In the genomic region with DNA sequence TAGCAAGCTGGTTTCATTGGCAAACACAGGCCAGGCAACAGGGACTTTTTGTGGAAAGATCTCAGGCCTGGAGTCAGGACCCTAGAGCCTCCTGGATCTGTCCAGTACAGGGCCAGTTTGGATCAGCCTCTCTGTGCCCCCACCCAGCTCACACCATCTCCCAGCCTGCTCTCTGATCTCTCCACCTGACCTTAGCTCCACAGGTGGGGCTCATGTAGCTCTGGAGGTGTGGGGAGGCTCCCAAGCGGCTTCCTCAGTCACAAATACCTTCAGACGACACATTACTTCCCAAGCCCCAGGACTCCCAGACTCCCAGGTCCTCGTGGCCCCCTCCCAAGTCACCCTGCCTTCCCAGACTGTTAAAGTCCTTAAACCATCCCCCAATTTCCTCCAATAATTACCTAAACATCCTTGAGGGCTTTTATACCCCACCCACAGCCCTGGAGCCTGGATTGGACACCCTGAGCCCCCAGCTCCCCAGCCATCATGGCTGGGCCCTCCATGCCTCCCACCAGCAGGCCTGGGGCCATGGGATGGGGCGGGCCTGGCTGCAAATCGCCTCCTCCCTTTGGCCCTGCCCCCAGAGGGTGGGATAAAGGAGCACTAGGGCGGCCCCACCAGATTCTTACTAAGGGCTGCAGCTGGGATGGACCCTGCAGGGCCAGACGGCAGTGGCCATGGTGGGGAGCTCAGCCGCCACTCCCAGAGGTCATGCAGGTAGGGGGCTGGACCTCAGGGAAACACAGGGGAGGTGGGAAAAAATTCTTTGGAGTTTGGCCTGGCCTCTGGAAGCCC, we compare ENCODE assay signal across 26 cellular contexts. TPM values are rescaled to one million over a fixed set of nuclear protein-coding genes. Genes with fewer than 3 reads are reported as not detected.
DNase-seq lines count a peak whose midpoint lies in the region; ATAC-seq, FAIRE-seq and TF ChIP-seq lines count a peak whose summit lies in the region.
"Had no signal": no experiment of that assay in that cellular context is flagged by ENCODE, and none has a peak within 500 bp of the region (broad histone marks: within the 10 kb centered on the region; RNA-seq: fewer than 3 reads in every experiment).

No MANE protein-coding gene starts in this region.

- intact Hi-C loops in HepG2 (cut with micrococcal nuclease; ENCODE audit: unreplicated experiment) = no loop called here
- intact Hi-C loops in right lobe of liver (cut with DNase I) = no loop called here
- intact Hi-C loops in K562 (cut with micrococcal nuclease) = no loop called here
- intact Hi-C loops in upper lobe of right lung (cut with DNase I) = no loop called here
- intact Hi-C loops in lower lobe of right lung (cut with DNase I) = no loop called here

- CTCF ChIA-PET in HepG2 (lab: Yijun Ruan, JAX; ENCODE audit: low intra/inter-chr PET ratio, low total read pairs) (no interaction called here), K562 (lab: Yijun Ruan, JAX; ENCODE audit: low intra/inter-chr PET ratio) (no interaction called here)

- H4K20me1 ChIP-seq in HepG2 (ENCODE audit: insufficient read depth, low read length) = no peaks in the 10 kb centered on the region
- no peaks in the 10 kb centered on the region for H4K20me1 ChIP-seq in K562 (replicated peaks; ENCODE audit: control insufficient read depth, insufficient read depth, low read length)

- H3K9me1 ChIP-seq in K562 (ENCODE audit: control insufficient read depth, insufficient read depth, low read length) = no peaks in the 10 kb centered on the region

- no peak for TF ChIP-seq CTCF in HepG2 (CRISPR knock-in tag; IDR thresholded peaks at IDR 0.05)
- TF ChIP-seq CTCF in right lobe of liver (IDR thresholded peaks at IDR 0.05) = no peak
- no peak for TF ChIP-seq CTCF in K562 (IDR thresholded peaks at IDR 0.05 in 2 of 3, conservative IDR thresholded peaks at IDR 0.05 in 1 of 3; ENCODE audit: insufficient read depth in 2 of 3, low read depth in 1 of 3, low read length in 3 of 3)
- no peak for TF ChIP-seq CTCF in upper lobe of right lung (IDR thresholded peaks at IDR 0.05)
- TF ChIP-seq CTCF in lower lobe of right lung (IDR thresholded peaks at IDR 0.05) = no peak

- POLR2A ChIA-PET in HepG2 (lab: Yijun Ruan, JAX) = interaction anchor here (0.7 to 1.6 kb wide), 3 partner anchors 9 to 94 kb away, joined by 3 to 4 read pairs (median 3); no protein-coding TSS in a partner anchor
- POLR2A ChIA-PET in K562 (lab: Yijun Ruan, JAX) = no interaction called here

- in situ Hi-C loops in HepG2 (cut with HindIII; ENCODE audit: extremely low pct_ligation_motif_present, low pct_unique_long_range_greater_than_20kb) (no loop called here), K562 (cut with MboI) (no loop called here)

- H3K9me3 ChIP-seq in HepG2 (ENCODE audit: low read length) = no peaks in the 10 kb centered on the region
- H3K9me3 ChIP-seq in right lobe of liver = no peaks in the 10 kb centered on the region
- H3K9me3 ChIP-seq in K562 (replicated peaks; ENCODE audit: control insufficient read depth, insufficient read depth, low read depth, low read length) = no peaks in the 10 kb centered on the region
- H3K9me3 ChIP-seq in mucosa of rectum (ENCODE audit: control insufficient read depth in 2 of 2, low read length in 2 of 2) = no peaks in the 10 kb centered on the region
- no peaks in the 10 kb centered on the region for H3K9me3 ChIP-seq in upper lobe of right lung
- H3K9me3 ChIP-seq in lower lobe of right lung = no peaks in the 10 kb centered on the region
- H3K9me3 ChIP-seq: BE2C had no signal

- TF ChIP-seq RAD21 in HepG2 (CRISPR knock-in tag; IDR thresholded peaks at IDR 0.05) (no peak), K562 (CRISPR knock-in tag; conservative IDR thresholded peaks at IDR 0.05 in 1 of 2, IDR thresholded peaks at IDR 0.05 in 1 of 2) (no peak)

- H3K27me3 ChIP-seq in HepG2 (ENCODE audit: control insufficient read depth in 1 of 2, insufficient read depth in 2 of 2, low read length in 2 of 2) = peaks cover 2 to 16% of the 10 kb centered on the region in 2 experiments; a peak in 2 of 5 replicates
- no peaks in the 10 kb centered on the region for H3K27me3 ChIP-seq in right lobe of liver
- peaks cover 0 to 3% of the 10 kb centered on the region in 2 experiments; a peak in 1 of 5 replicates for H3K27me3 ChIP-seq in K562 (ENCODE audit: control insufficient read depth in 2 of 2, insufficient read depth in 2 of 2, low read length in 2 of 2)
- no peaks in the 10 kb centered on the region for H3K27me3 ChIP-seq in mucosa of rectum (ENCODE audit: control insufficient read depth in 2 of 2, insufficient read depth in 2 of 2, low read length in 2 of 2)
- no peaks in the 10 kb centered on the region for H3K27me3 ChIP-seq in upper lobe of right lung
- H3K27me3 ChIP-seq in lower lobe of right lung (ENCODE audit: low read depth) = no peaks in the 10 kb centered on the region
- H3K27me3 ChIP-seq: BE2C had no signal

- no peak overlapping the region for H2AFZ ChIP-seq in HepG2 (ENCODE audit: low read length)
- H2AFZ ChIP-seq in K562 (ENCODE audit: low read depth, low read length) = no peak overlapping the region

- H3K4me2 ChIP-seq in HepG2 (ENCODE audit: low read depth, low read length) = no peak overlapping the region
- no peak overlapping the region for H3K4me2 ChIP-seq in K562 (ENCODE audit: insufficient read depth, low read length)

- TF ChIP-seq POLR2A in HepG2 (IDR thresholded peaks at IDR 0.05; ENCODE audit: insufficient read depth in 1 of 2, low read depth in 2 of 2, low read length in 2 of 2) (no peak), right lobe of liver (IDR thresholded peaks at IDR 0.05) (no peak), K562 (conservative IDR thresholded peaks at IDR 0.05) (no peak)

- peaks cover 59% of the 10 kb centered on the region for H3K4me1 ChIP-seq in HepG2 (ENCODE audit: insufficient read depth, low read length)
- peaks cover 0 to 5% (median 2%) of the 10 kb centered on the region in 4 donors for H3K4me1 ChIP-seq in right lobe of liver
- peaks cover 5 to 13% of the 10 kb centered on the region in 2 experiments; a peak in 4 of 5 replicates for H3K4me1 ChIP-seq in K562 (replicated peaks in 1 of 2; ENCODE audit: control insufficient read depth in 2 of 2, insufficient read depth in 2 of 2, low read length in 2 of 2)
- H3K4me1 ChIP-seq in mucosa of rectum (ENCODE audit: control insufficient read depth in 2 of 2, insufficient read depth in 2 of 2, low read length in 2 of 2) = peaks cover 18 to 27% of the 10 kb centered on the region in 2 donors
- H3K4me1 ChIP-seq in upper lobe of right lung = no peaks in the 10 kb centered on the region
- H3K4me1 ChIP-seq in lower lobe of right lung = no peaks in the 10 kb centered on the region
- H3K4me1 ChIP-seq: BE2C had no signal

- H3K27ac ChIP-seq in HepG2 (ENCODE audit: extremely low read length, insufficient read depth, low read length) = no peak overlapping the region
- H3K27ac ChIP-seq in right lobe of liver = no peak overlapping the region
- no peak overlapping the region for H3K27ac ChIP-seq in K562 (ENCODE audit: extremely low read depth, low read depth, low read length)
- peak overlapping the region; percentile 58 to 61 for H3K27ac ChIP-seq in mucosa of rectum (ENCODE audit: low read depth in 2 of 2, low read length in 2 of 2)
- no peak overlapping the region for H3K27ac ChIP-seq in upper lobe of right lung
- H3K27ac ChIP-seq in lower lobe of right lung = no peak overlapping the region
- H3K27ac ChIP-seq: SK-N-MC had no signal

- DNase-seq in HepG2 (ENCODE audit: low spot score) (no peak), right lobe of liver (no peak), K562 (ENCODE audit: extremely low read depth in 1 of 4, low spot score in 3 of 4) (no peak), upper lobe of right lung (no peak), HTR-8/SVneo (ENCODE audit: insufficient read length, low spot score) (no peak), lower lobe of right lung (no peak), T-helper 9 cell (no peak)
- DNase-seq: 8988T, ACHN, BE2C, Calu3, DMS79 treated with DMSO at 0.1 percent for 48 hours, Karpas-422, NCI-H1092, NCI-H1417 treated with DMSO at 0.1 percent for 48 hours, NCI-H187, NCI-H2081 treated with DMSO at 0.1 percent for 48 hours, NCI-H2171, NCI-H226, NCI-H510A treated with DMSO at 0.1 percent for 48 hours, SIG-M5 had no signal

- H3K4me3 ChIP-seq in HepG2 (replicated peaks in 1 of 3; ENCODE audit: insufficient read depth in 1 of 3, low read depth in 2 of 3, low read length in 3 of 3) (no peak overlapping the region), right lobe of liver (no peak overlapping the region), K562 (no peak overlapping the region), mucosa of rectum (ENCODE audit: low read length in 2 of 2) (no peak overlapping the region), upper lobe of right lung (no peak overlapping the region), lower lobe of right lung (no peak overlapping the region)
- H3K4me3 ChIP-seq: SK-N-MC had no signal

- no peaks in the 10 kb centered on the region for H3K79me2 ChIP-seq in HepG2 (ENCODE audit: insufficient read depth, low read length)
- H3K79me2 ChIP-seq in K562 (ENCODE audit: control insufficient read depth, insufficient read depth, low read length) = no peaks in the 10 kb centered on the region

- 7% methylated on average over 7 of the region's 8 CpGs for WGBS in HepG2 (ENCODE audit: low lambda C conversion rate)
- 85% methylated on average over 8 of the region's 8 CpGs for WGBS in right lobe of liver (ENCODE audit: insufficient coverage, low coverage, low lambda C conversion rate, missing lambda C conversion rate)
- 33% methylated on average over 8 of the region's 8 CpGs for WGBS in K562 (ENCODE audit: insufficient coverage, low coverage, missing lambda C conversion rate)

- H3K9ac ChIP-seq in HepG2 (ENCODE audit: insufficient read depth, low read depth, low read length) = no peak overlapping the region
- H3K9ac ChIP-seq in K562 (ENCODE audit: insufficient read depth in 1 of 2, low read depth in 2 of 2, low read length in 2 of 2) = no peak overlapping the region
- peak overlapping the region in 1 of 2 donors; percentile 33 for H3K9ac ChIP-seq in mucosa of rectum (ENCODE audit: low read depth in 1 of 2, low read length in 2 of 2)

- BruUV-seq in HepG2 (replicated peaks; lab: Mats Ljungman, UMichigan) (no TSS peak), K562 (replicated peaks; lab: Mats Ljungman, UMichigan) (no TSS peak)

- ATAC-seq in HepG2 (peak; percentile 28), right lobe of liver (no peak), K562 (peak; percentile 38; the same call in 2 of the 3 replicates), upper lobe of right lung (peak; percentile 27), lower lobe of right lung (no peak)

- no peaks in the 10 kb centered on the region for H3K36me3 ChIP-seq in HepG2 (replicated peaks in 1 of 2; ENCODE audit: control insufficient read depth in 1 of 2, insufficient read depth in 2 of 2, low read length in 2 of 2)
- no peaks in the 10 kb centered on the region for H3K36me3 ChIP-seq in right lobe of liver
- no peaks in the 10 kb centered on the region for H3K36me3 ChIP-seq in K562 (ENCODE audit: control insufficient read depth, insufficient read depth, low read length)
- H3K36me3 ChIP-seq in mucosa of rectum (ENCODE audit: control insufficient read depth in 2 of 2, insufficient read depth in 2 of 2, low read length in 2 of 2) = no peaks in the 10 kb centered on the region
- no peaks in the 10 kb centered on the region for H3K36me3 ChIP-seq in upper lobe of right lung
- no peaks in the 10 kb centered on the region for H3K36me3 ChIP-seq in lower lobe of right lung
- H3K36me3 ChIP-seq: BE2C had no signal

- TF ChIP-seq EP300 in HepG2 (IDR thresholded peaks at IDR 0.05; ENCODE audit: low read depth in 2 of 2, low read length in 2 of 2) (no peak), HepG2 (CRISPR knock-in tag; IDR thresholded peaks at IDR 0.05; ENCODE audit: borderline replicate concordance) (no peak), K562 (IDR thresholded peaks at IDR 0.05; ENCODE audit: low read length) (no peak)

- no peak for FAIRE-seq in HepG2 (lab: Jason Lieb, UNC)
- FAIRE-seq in K562 (lab: Jason Lieb, UNC) = no peak
- FAIRE-seq in HTR-8/SVneo (lab: Jason Lieb, UNC) = no peak
- FAIRE-seq: GM12892, H1, RCC 7860 had no signal

RNA-seq across cellular contexts. Expression of a gene that starts 15.9 kb away (rescaled TPM):
- 9.7 and 11.2 TPM in 2 replicates for total RNA-seq in HepG2 (2016; rRNA removed; fragmentation: Illumina TruSeq; extraction: Trizol)
- total RNA-seq in HepG2 (2016; cell fraction: cytosol; rRNA removed; fragmentation: Illumina TruSeq; extraction: Trizol; ENCODE audit: low read depth) = 1.9 and 2.5 TPM in 2 replicates
- total RNA-seq in HepG2 (2016; cell fraction: insoluble cytoplasmic fraction; rRNA removed; fragmentation: Illumina TruSeq; extraction: Trizol) = 9.2 and 10.0 TPM in 2 replicates
- total RNA-seq in HepG2 (2016; cell fraction: membrane; rRNA removed; fragmentation: Illumina TruSeq; extraction: Trizol) = 6.3 and 6.7 TPM in 2 replicates
- total RNA-seq in HepG2 (2016; cell fraction: nucleus; rRNA removed; fragmentation: Illumina TruSeq; extraction: Trizol) = 4.8 and 7.1 TPM in 2 replicates
- 7.1 and 7.9 TPM in 2 replicates for polyA plus RNA-seq in HepG2 (2011; rRNA removed)
- 6.3 and 6.8 TPM in 2 replicates for polyA plus RNA-seq in HepG2 (2011; cell fraction: cytosol; rRNA removed)
- 6.9 and 8.4 TPM in 2 replicates for polyA plus RNA-seq in HepG2 (2011; cell fraction: nucleus; rRNA removed)
- polyA plus RNA-seq in HepG2 (2012) = 4.1 and 4.3 TPM in 2 replicates
- polyA plus RNA-seq in HepG2 (2016; cell fraction: cytosol; fragmentation: Illumina TruSeq; extraction: Trizol; ENCODE audit: low read depth) = 1.5 and 1.6 TPM in 2 replicates
- 7.5 and 8.6 TPM in 2 replicates for polyA plus RNA-seq in HepG2 (2016; cell fraction: insoluble cytoplasmic fraction; fragmentation: Illumina TruSeq; extraction: Trizol; ENCODE audit: low read depth)
- 3.0 and 4.3 TPM in 2 replicates for polyA plus RNA-seq in HepG2 (2016; cell fraction: membrane; fragmentation: Illumina TruSeq; extraction: Trizol; ENCODE audit: low read depth)
- polyA plus RNA-seq in HepG2 (2016; cell fraction: nucleus; fragmentation: Illumina TruSeq; extraction: Trizol; ENCODE audit: insufficient read depth, low read depth) = 13.2 and 13.8 TPM in 2 replicates
- polyA minus RNA-seq in HepG2 (2011; rRNA and poly(A)+ RNA removed; ENCODE audit: low replicate concordance) = 14.3 and 23.1 TPM in 2 replicates
- 5.5 TPM in 2 replicates for polyA minus RNA-seq in HepG2 (2011; cell fraction: cytosol; rRNA and poly(A)+ RNA removed)
- polyA minus RNA-seq in HepG2 (2011; cell fraction: nucleus; rRNA and poly(A)+ RNA removed) = 1.8 and 2.4 TPM in 2 replicates
- 1 to 10 TPM in 3 of 6 experiments, under 1 TPM in 3; 0.44 to 1.7 (median 0.95) TPM for total RNA-seq in right lobe of liver
- total RNA-seq in K562 (2011; cell fraction: chromatin; rRNA removed; ENCODE audit: low replicate concordance) = 16.1 and 26.5 TPM in 2 replicates
- 19.5 and 21.1 TPM in 2 replicates for total RNA-seq in K562 (2011; cell fraction: nucleolus; rRNA removed)
- total RNA-seq in K562 (2011; cell fraction: nucleoplasm; rRNA removed) = 16.1 and 16.4 TPM in 2 replicates
- 26.7 and 30.2 TPM in 2 replicates for total RNA-seq in K562 (2014; rRNA removed)
- total RNA-seq in K562 (2014; rRNA removed; fragmentation: Illumina TruSeq; extraction: Trizol) = 16.1 and 16.8 TPM in 2 replicates
- total RNA-seq in K562 (2015; rRNA removed; fragmentation: Illumina TruSeq; extraction: Trizol) = 14.5 and 14.8 TPM in 2 replicates
- total RNA-seq in K562 (2021) = 23.7 and 26.1 TPM in 2 replicates
- polyA plus RNA-seq in K562 (2011; rRNA removed) = 17.0 and 20.4 TPM in 2 replicates
- 19.3 and 22.3 TPM in 2 replicates for polyA plus RNA-seq in K562 (2011; cell fraction: cytosol; rRNA removed)
- polyA plus RNA-seq in K562 (2011; cell fraction: nucleus; rRNA removed) = 18.2 and 22.0 TPM in 2 replicates
- polyA plus RNA-seq in K562 (2012) = 13.1 and 18.0 TPM in 2 replicates
- 17.3 and 18.3 TPM in 2 replicates for polyA plus RNA-seq in K562 (2014; fragmentation: Illumina TruSeq; extraction: Trizol)
- polyA plus RNA-seq in K562 (2014; fragmentation: Nextera tagmentation; extraction: Ambion mirVana) = 1 to 10 TPM; 5.7 to 5.9 TPM
- 17.2 and 20.4 TPM in 2 replicates for polyA plus RNA-seq in K562 (2014; rRNA removed)
- polyA minus RNA-seq in K562 (2011; rRNA and poly(A)+ RNA removed) = 14.5 and 16.4 TPM in 2 replicates
- polyA minus RNA-seq in K562 (2011; cell fraction: cytosol; rRNA and poly(A)+ RNA removed) = 12.4 and 15.0 TPM in 2 replicates
- polyA minus RNA-seq in K562 (2011; cell fraction: nucleus; rRNA and poly(A)+ RNA removed) = 4.8 and 6.6 TPM in 2 replicates
- total RNA-seq in upper lobe of right lung = 10.4 TPM
- 9.0 TPM for total RNA-seq in lower lobe of right lung

RNA-seq across cellular contexts. Expression of a gene that starts 31.9 kb away (rescaled TPM):
- total RNA-seq in HepG2 (2016; rRNA removed; fragmentation: Illumina TruSeq; extraction: Trizol) (1,854 and 2,285 TPM in 2 replicates), right lobe of liver (100 to 1,000 TPM; 366 to 446 (median 412) TPM), K562 (2014; rRNA removed) (2,223 and 2,318 TPM in 2 replicates), K562 (2014; rRNA removed; fragmentation: Illumina TruSeq; extraction: Trizol) (1,978 and 2,020 TPM in 2 replicates), K562 (2015; rRNA removed; fragmentation: Illumina TruSeq; extraction: Trizol) (1,939 and 1,940 TPM in 2 replicates), K562 (2021) (1,856 and 1,978 TPM in 2 replicates), upper lobe of right lung (941 TPM), lower lobe of right lung (1,025 TPM)
- total RNA-seq in HepG2 (2016; cell fraction: cytosol; rRNA removed; fragmentation: Illumina TruSeq; extraction: Trizol; ENCODE audit: low read depth) = 2,437 and 2,775 TPM in 2 replicates
- total RNA-seq in HepG2 (2016; cell fraction: insoluble cytoplasmic fraction; rRNA removed; fragmentation: Illumina TruSeq; extraction: Trizol) = 1,859 and 2,386 TPM in 2 replicates
- total RNA-seq in HepG2 (2016; cell fraction: membrane; rRNA removed; fragmentation: Illumina TruSeq; extraction: Trizol) = 4,119 and 4,316 TPM in 2 replicates
- 734 and 771 TPM in 2 replicates for total RNA-seq in HepG2 (2016; cell fraction: nucleus; rRNA removed; fragmentation: Illumina TruSeq; extraction: Trizol)
- polyA plus RNA-seq in HepG2 (2011; rRNA removed) (2,253 and 2,726 TPM in 2 replicates), K562 (2011; rRNA removed) (3,124 and 3,130 TPM in 2 replicates), K562 (2014; fragmentation: Illumina TruSeq; extraction: Trizol) (2,585 and 3,193 TPM in 2 replicates), K562 (2014; fragmentation: Nextera tagmentation; extraction: Ambion mirVana) (1,000 to 10,000 TPM; 1,589 to 2,116 TPM), K562 (2014; rRNA removed) (2,844 and 3,237 TPM in 2 replicates)
- 2,315 and 3,589 TPM in 2 replicates for polyA plus RNA-seq in HepG2 (2011; cell fraction: cytosol; rRNA removed)
- polyA plus RNA-seq in HepG2 (2011; cell fraction: nucleus; rRNA removed) = 1,402 and 1,561 TPM in 2 replicates
- polyA plus RNA-seq in HepG2 (2012) = 2,161 and 2,246 TPM in 2 replicates
- polyA plus RNA-seq in HepG2 (2016; cell fraction: cytosol; fragmentation: Illumina TruSeq; extraction: Trizol; ENCODE audit: low read depth) = 3,096 and 3,343 TPM in 2 replicates
- polyA plus RNA-seq in HepG2 (2016; cell fraction: insoluble cytoplasmic fraction; fragmentation: Illumina TruSeq; extraction: Trizol; ENCODE audit: low read depth) = 2,345 and 2,428 TPM in 2 replicates
- polyA plus RNA-seq in HepG2 (2016; cell fraction: membrane; fragmentation: Illumina TruSeq; extraction: Trizol; ENCODE audit: low read depth) = 4,116 and 4,234 TPM in 2 replicates
- polyA plus RNA-seq in HepG2 (2016; cell fraction: nucleus; fragmentation: Illumina TruSeq; extraction: Trizol; ENCODE audit: insufficient read depth, low read depth) = 1,389 and 1,424 TPM in 2 replicates
- polyA minus RNA-seq in HepG2 (2011; rRNA and poly(A)+ RNA removed; ENCODE audit: low replicate concordance) = 921 and 1,139 TPM in 2 replicates
- polyA minus RNA-seq in HepG2 (2011; cell fraction: cytosol; rRNA and poly(A)+ RNA removed) = 630 and 657 TPM in 2 replicates
- polyA minus RNA-seq in HepG2 (2011; cell fraction: nucleus; rRNA and poly(A)+ RNA removed) = 275 and 369 TPM in 2 replicates
- 362 and 601 TPM in 2 replicates for total RNA-seq in K562 (2011; cell fraction: chromatin; rRNA removed; ENCODE audit: low replicate concordance)
- total RNA-seq in K562 (2011; cell fraction: nucleolus; rRNA removed) = 935 and 968 TPM in 2 replicates
- total RNA-seq in K562 (2011; cell fraction: nucleoplasm; rRNA removed) = 800 and 1,320 TPM in 2 replicates
- polyA plus RNA-seq in K562 (2011; cell fraction: cytosol; rRNA removed) = 2,866 and 3,308 TPM in 2 replicates
- 2,021 and 2,231 TPM in 2 replicates for polyA plus RNA-seq in K562 (2011; cell fraction: nucleus; rRNA removed)
- 2,102 and 3,298 TPM in 2 replicates for polyA plus RNA-seq in K562 (2012)
- 1,756 and 1,900 TPM in 2 replicates for polyA minus RNA-seq in K562 (2011; rRNA and poly(A)+ RNA removed)
- 874 and 913 TPM in 2 replicates for polyA minus RNA-seq in K562 (2011; cell fraction: cytosol; rRNA and poly(A)+ RNA removed)
- 342 and 506 TPM in 2 replicates for polyA minus RNA-seq in K562 (2011; cell fraction: nucleus; rRNA and poly(A)+ RNA removed)

Comparison
In these comparisons a context has a peak if more than half of its experiments do, and no peak if none do; other contexts are left out.
1. ATAC-seq: peak in HepG2 (single experiment), K562 (single experiment) and upper lobe of right lung (single experiment); none in right lobe of liver (0 of 4) and lower lobe of right lung (0 of 2).
2. H3K27ac ChIP-seq: peak in mucosa of rectum (2 of 2); none in HepG2 (single experiment), right lobe of liver (0 of 3), K562 (single experiment), upper lobe of right lung (single experiment) and lower lobe of right lung (single experiment).